8 cellular contexts compared by ENCODE assay signal in genomic region chr14:75147423-75148071, GRCh38. TPM values are rescaled to one million over a fixed set of nuclear protein-coding genes. Genes with fewer than 3 reads are reported as not detected.
DNase-seq lines count a peak whose midpoint lies in the region; ATAC-seq and TF ChIP-seq lines count a peak whose summit lies in the region.

No MANE protein-coding gene starts in this region.

- ATAC-seq in stimulated activated effector memory CD8-positive, alpha-beta T cell treated with anti-CD3 and anti-CD28 coated beads, Interleukin-12 subunit alpha, Interleukin-12 subunit beta, amount 100 ng/mL, for 72 hours = peak; percentile 54

- H3K4me1 ChIP-seq in colonic mucosa = peaks cover 6% of the 10 kb centered on the region

- no peak overlapping the region for H3K27ac Mint-ChIP-seq in stimulated activated effector memory CD8-positive, alpha-beta T cell treated with anti-CD3 and anti-CD28 coated beads, Interleukin-12 subunit alpha, Interleukin-12 subunit beta, amount 100 ng/mL, for 72 hours

- no peak for TF ChIP-seq CTCF in colonic mucosa (IDR thresholded peaks at IDR 0.05)

- no peak overlapping the region for H3K9ac ChIP-seq in colonic mucosa (ENCODE audit: low read depth in 2 of 2, low read length in 2 of 2)

- H3K27ac ChIP-seq in colonic mucosa = peak overlapping the region; percentile 48
- H3K27ac ChIP-seq in layer of hippocampus (ENCODE audit: low read depth, low read length) = peak overlapping the region; percentile 94

- no peak overlapping the region for H3K4me3 ChIP-seq in colonic mucosa

- in situ Hi-C loops in ACHN (cut with HindIII; ENCODE audit: low pct_ligation_motif_present, low pct_unique_long_range_greater_than_20kb, low sequenced_read_pairs) = no loop called here

- H3K4me1 Mint-ChIP-seq in stimulated activated effector memory CD8-positive, alpha-beta T cell treated with anti-CD3 and anti-CD28 coated beads, Interleukin-12 subunit alpha, Interleukin-12 subunit beta, amount 100 ng/mL, for 72 hours = peaks cover 24% of the 10 kb centered on the region

- peaks cover 91% of the 10 kb centered on the region for H3K36me3 Mint-ChIP-seq in stimulated activated effector memory CD8-positive, alpha-beta T cell treated with anti-CD3 and anti-CD28 coated beads, Interleukin-12 subunit alpha, Interleukin-12 subunit beta, amount 100 ng/mL, for 72 hours

- peak; percentile 21 for DNase-seq in ACHN
- DNase-seq in Kasumi-1 (lab: John Stamatoyannopoulos, UW) = peak; percentile 83 to 85
- peak; percentile 40 for DNase-seq in colonic mucosa
- no peak for DNase-seq in stimulated activated effector memory CD8-positive, alpha-beta T cell treated with anti-CD3 and anti-CD28 coated beads, Interleukin-12 subunit alpha, Interleukin-12 subunit beta, amount 100 ng/mL, for 72 hours (ENCODE audit: low spot score in 2 of 2)
- no peak for DNase-seq in stimulated activated CD4-positive, alpha-beta T cell treated with anti-CD3 and anti-CD28 coated beads, Interleukin-4, amount 100 ng/mL, for 4 hours
- no peak for DNase-seq in NCI-H146 treated with DMSO at 0.1 percent for 48 hours (lab: John Stamatoyannopoulos, UW; ENCODE audit: unreplicated experiment)
- no peak for DNase-seq in stimulated activated CD4-positive, alpha-beta T cell treated with anti-CD3 and anti-CD28 coated beads, Interleukin-4, amount 100 ng/mL, for 1 hour

- H3K4me3 Mint-ChIP-seq in stimulated activated effector memory CD8-positive, alpha-beta T cell treated with anti-CD3 and anti-CD28 coated beads, Interleukin-12 subunit alpha, Interleukin-12 subunit beta, amount 100 ng/mL, for 72 hours = no peak overlapping the region

- no peaks in the 10 kb centered on the region for H3K27me3 ChIP-seq in colonic mucosa
- H3K27me3 ChIP-seq in layer of hippocampus (ENCODE audit: control insufficient read depth, insufficient read depth, low read length) = no peaks in the 10 kb centered on the region

- no peaks in the 10 kb centered on the region for H3K9me3 Mint-ChIP-seq in stimulated activated effector memory CD8-positive, alpha-beta T cell treated with anti-CD3 and anti-CD28 coated beads, Interleukin-12 subunit alpha, Interleukin-12 subunit beta, amount 100 ng/mL, for 72 hours

- H3K36me3 ChIP-seq in colonic mucosa = no peaks in the 10 kb centered on the region

- H3K9me3 ChIP-seq in colonic mucosa = no peaks in the 10 kb centered on the region

- intact Hi-C loops in colonic mucosa (cut with DNase I) = no loop called here

RNA-seq across cellular contexts. Expression of gene NEK9, which starts 20.7 kb away (rescaled TPM):
- 10 to 100 TPM; 49.5 to 57.3 TPM for total RNA-seq in colonic mucosa

RNA-seq across cellular contexts. Expression of gene TMED10, which starts 28.9 kb away (rescaled TPM):
- total RNA-seq in colonic mucosa = 100 to 1,000 TPM; 387 to 432 TPM

Comparison
In these comparisons a context has a peak if more than half of its experiments do, and no peak if none do; other contexts are left out.
1. DNase-seq: peak in ACHN (single experiment), Kasumi-1 (2 of 2) and colonic mucosa (single experiment); none in stimulated activated effector memory CD8-positive, alpha-beta T cell treated with anti-CD3 and anti-CD28 coated beads, Interleukin-12 subunit alpha, Interleukin-12 subunit beta, amount 100 ng/mL, for 72 hours (0 of 2), stimulated activated CD4-positive, alpha-beta T cell treated with anti-CD3 and anti-CD28 coated beads, Interleukin-4, amount 100 ng/mL, for 4 hours (0 of 2), NCI-H146 treated with DMSO at 0.1 percent for 48 hours (single experiment) and stimulated activated CD4-positive, alpha-beta T cell treated with anti-CD3 and anti-CD28 coated beads, Interleukin-4, amount 100 ng/mL, for 1 hour (single experiment).